In the genomic region with DNA sequence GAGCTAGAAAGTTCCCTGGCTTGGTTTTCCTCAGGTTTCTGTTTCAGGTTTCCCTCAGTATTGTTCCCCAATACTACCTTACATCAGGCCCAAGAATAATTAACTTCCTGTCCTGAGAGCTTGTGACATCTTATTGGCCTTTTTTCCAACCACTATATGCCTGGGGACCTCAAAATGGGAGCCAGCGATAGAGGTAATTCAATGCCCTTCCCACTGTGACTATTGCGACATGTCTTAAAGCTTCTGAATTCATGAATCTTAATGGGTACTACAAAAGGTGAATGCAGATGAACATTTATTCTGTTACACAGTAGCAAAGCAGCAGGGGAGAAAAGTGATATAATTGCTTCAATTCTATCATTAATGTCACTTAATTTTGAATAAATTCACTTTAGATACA, we compare ENCODE assay signal across 17 cellular contexts. TPM values are rescaled to one million over a fixed set of nuclear protein-coding genes. Genes with fewer than 3 reads are reported as not detected.
DNase-seq lines count a peak whose midpoint lies in the region; ATAC-seq and TF ChIP-seq lines count a peak whose summit lies in the region.
"Had no signal": no experiment of that assay in that cellular context is flagged by ENCODE, and none has a peak within 500 bp of the region (broad histone marks: within the 10 kb centered on the region; RNA-seq: fewer than 3 reads in every experiment).

No MANE protein-coding gene starts in this region.

- peaks cover 25 to 40% of the 10 kb centered on the region in 2 donors for H3K4me1 ChIP-seq in duodenal mucosa (ENCODE audit: control insufficient read depth in 1 of 2, insufficient read depth in 2 of 2, low read length in 2 of 2)

- H3K4me3 ChIP-seq in NB4 (ENCODE audit: low read depth, low read length): no peak overlapping the region
- H3K4me3 ChIP-seq in duodenal mucosa (ENCODE audit: low read depth in 1 of 2, low read length in 2 of 2): peak overlapping the region in 1 of 2 donors; percentile 27
- H3K4me3 ChIP-seq: MG63, Peyer's patch had no signal

- H3K27ac ChIP-seq in duodenal mucosa (ENCODE audit: low read depth, low read length): peak overlapping the region; percentile 21

- H3K27me3 Mint-ChIP-seq in nephron (ENCODE audit: low read depth): peaks cover 12% of the 10 kb centered on the region
- no peaks in the 10 kb centered on the region for H3K27me3 Mint-ChIP-seq in activated naive CD8-positive, alpha-beta T cell treated with anti-CD3 and anti-CD28 coated beads for 36 hours

- ATAC-seq in GM19035 (IDR thresholded peaks at IDR 0.05; ENCODE audit: unreplicated experiment): no peak
- ATAC-seq: Right ventricle myocardium inferior had no signal

- no peak overlapping the region for H3K4me3 Mint-ChIP-seq in nephron
- H3K4me3 Mint-ChIP-seq in activated naive CD8-positive, alpha-beta T cell treated with anti-CD3 and anti-CD28 coated beads for 36 hours: no peak overlapping the region

- H3K4me1 Mint-ChIP-seq in nephron: peaks cover 23% of the 10 kb centered on the region
- peaks cover 18% of the 10 kb centered on the region for H3K4me1 Mint-ChIP-seq in activated naive CD8-positive, alpha-beta T cell treated with anti-CD3 and anti-CD28 coated beads for 36 hours

- DNase-seq in H4 (ENCODE audit: low spot score) (peak; percentile 20), NB4 (ENCODE audit: low read depth) (peak; percentile 42)
- no peak for DNase-seq in NK-92 treated with Interleukin-12 subunit alpha and Interleukin-12 subunit beta, amount 100 ng/mL, for 24 hours (lab: John Stamatoyannopoulos, UW)
- DNase-seq in activated naive CD8-positive, alpha-beta T cell treated with anti-CD3 and anti-CD28 coated beads for 36 hours: no peak
- DNase-seq: ACHN, COR-L47, Karpas-422, MG63, NCI-H1417, NCI-H2029, NCI-H510A, NCI-H774, Peyer's patch had no signal

- H3K27me3 ChIP-seq in duodenal mucosa (ENCODE audit: control insufficient read depth in 1 of 2, insufficient read depth in 2 of 2, low read length in 2 of 2): no peaks in the 10 kb centered on the region
- H3K27me3 ChIP-seq: MG63, Peyer's patch had no signal

- no peaks in the 10 kb centered on the region for H3K36me3 ChIP-seq in duodenal mucosa (ENCODE audit: control insufficient read depth in 1 of 2, insufficient read depth in 2 of 2, low read length in 2 of 2)
- H3K36me3 ChIP-seq: MG63, Peyer's patch had no signal

- H3K9me3 ChIP-seq in duodenal mucosa (ENCODE audit: control insufficient read depth in 1 of 2, low read length in 2 of 2): no peaks in the 10 kb centered on the region
- H3K9me3 ChIP-seq: MG63, Peyer's patch had no signal

- H3K36me3 Mint-ChIP-seq in nephron (ENCODE audit: low read depth): no peaks in the 10 kb centered on the region
- peaks cover 9% of the 10 kb centered on the region for H3K36me3 Mint-ChIP-seq in activated naive CD8-positive, alpha-beta T cell treated with anti-CD3 and anti-CD28 coated beads for 36 hours

- no peak for TF ChIP-seq POLR2A in NB4 (IDR thresholded peaks at IDR 0.05; ENCODE audit: extremely low read depth, insufficient read length)

- H3K9ac ChIP-seq in duodenal mucosa (ENCODE audit: low read depth in 1 of 2, low read length in 2 of 2): no peak overlapping the region

- peak overlapping the region; percentile 28 to 99 (median 55) for H3K27ac Mint-ChIP-seq in nephron
- H3K27ac Mint-ChIP-seq in activated naive CD8-positive, alpha-beta T cell treated with anti-CD3 and anti-CD28 coated beads for 36 hours: no peak overlapping the region

- H3K9me3 Mint-ChIP-seq in nephron: no peaks in the 10 kb centered on the region
- no peaks in the 10 kb centered on the region for H3K9me3 Mint-ChIP-seq in activated naive CD8-positive, alpha-beta T cell treated with anti-CD3 and anti-CD28 coated beads for 36 hours

- TF ChIP-seq CTCF in NB4 (IDR thresholded peaks at IDR 0.05; ENCODE audit: low read depth, low read length): no peak
- TF ChIP-seq CTCF in nephron (IDR thresholded peaks at IDR 0.05; ENCODE audit: unreplicated experiment in 3 of 3): no peak

RNA-seq across cellular contexts. Expression of a gene that starts 4.3 kb away (rescaled TPM):
- 1.8 and 6.8 TPM in 2 replicates for total RNA-seq in H4 (2014; rRNA removed; shearing (Covaris generic))
- 1 to 10 TPM; 5.0 to 5.2 TPM for total RNA-seq in activated naive CD8-positive, alpha-beta T cell treated with anti-CD3 and anti-CD28 coated beads for 36 hours

RNA-seq across cellular contexts. Expression of a gene that starts 45.6 kb away (rescaled TPM):
- 7.3 and 8.7 TPM in 2 replicates for total RNA-seq in H4 (2014; rRNA removed; shearing (Covaris generic))
- 1 to 10 TPM; 3.9 to 4.0 TPM for total RNA-seq in activated naive CD8-positive, alpha-beta T cell treated with anti-CD3 and anti-CD28 coated beads for 36 hours

Comparison
In these comparisons a context has a peak if more than half of its experiments do, and no peak if none do; other contexts are left out.
1. DNase-seq: peak in H4 (single experiment) and NB4 (single experiment); none in NK-92 treated with Interleukin-12 subunit alpha and Interleukin-12 subunit beta, amount 100 ng/mL, for 24 hours (single experiment) and activated naive CD8-positive, alpha-beta T cell treated with anti-CD3 and anti-CD28 coated beads for 36 hours (single experiment).